ENCODE assay signal across 1 cellular context in the genomic region with DNA sequence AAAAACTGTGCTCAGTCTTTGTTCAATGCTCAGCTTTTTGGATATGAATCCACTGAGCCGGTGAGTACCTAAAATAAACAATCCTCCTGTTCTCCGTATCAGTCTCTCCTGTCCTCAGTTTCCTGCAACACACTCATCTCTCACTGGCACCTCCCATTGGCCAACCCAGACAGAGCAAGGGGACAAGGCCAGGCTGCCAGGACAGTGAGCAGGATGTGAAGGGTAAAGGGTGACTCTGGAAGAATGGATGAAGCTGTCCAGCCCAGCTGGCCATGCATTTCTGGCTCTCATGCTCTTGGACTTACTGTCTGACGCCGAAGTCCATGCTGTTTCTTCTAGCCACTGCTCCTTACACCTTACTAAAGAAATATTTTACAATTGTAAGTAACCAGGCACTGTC.
TF ChIP-seq lines count a peak whose summit lies in the region.

No MANE protein-coding gene starts in this region.

TF ChIP-seq in WTC11, 78 proteins besides CTCF, POLR2A, EP300 and RAD21:
- TF ChIP-seq ZNF121 (CRISPR knock-in tag; IDR thresholded peaks at IDR 0.05) = no peak
- TF ChIP-seq, protein P1, sequence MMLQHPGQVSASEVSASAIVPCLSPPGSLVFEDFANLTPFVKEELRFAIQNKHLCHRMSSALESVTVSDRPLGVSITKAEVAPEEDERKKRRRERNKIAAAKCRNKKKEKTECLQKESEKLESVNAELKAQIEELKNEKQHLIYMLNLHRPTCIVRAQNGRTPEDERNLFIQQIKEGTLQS (CRISPR knock-in tag; conservative IDR thresholded peaks at IDR 0.05) = no peak
- TF ChIP-seq, protein P2, sequence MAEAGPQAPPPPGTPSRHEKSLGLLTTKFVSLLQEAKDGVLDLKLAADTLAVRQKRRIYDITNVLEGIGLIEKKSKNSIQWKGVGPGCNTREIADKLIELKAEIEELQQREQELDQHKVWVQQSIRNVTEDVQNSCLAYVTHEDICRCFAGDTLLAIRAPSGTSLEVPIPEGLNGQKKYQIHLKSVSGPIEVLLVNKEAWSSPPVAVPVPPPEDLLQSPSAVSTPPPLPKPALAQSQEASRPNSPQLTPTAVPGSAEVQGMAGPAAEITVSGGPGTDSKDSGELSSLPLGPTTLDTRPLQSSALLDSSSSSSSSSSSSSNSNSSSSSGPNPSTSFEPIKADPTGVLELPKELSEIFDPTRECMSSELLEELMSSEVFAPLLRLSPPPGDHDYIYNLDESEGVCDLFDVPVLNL (CRISPR knock-in tag; IDR thresholded peaks at IDR 0.05; ENCODE audit: borderline replicate concordance, low read depth) = no peak
- TF ChIP-seq, protein P3, sequence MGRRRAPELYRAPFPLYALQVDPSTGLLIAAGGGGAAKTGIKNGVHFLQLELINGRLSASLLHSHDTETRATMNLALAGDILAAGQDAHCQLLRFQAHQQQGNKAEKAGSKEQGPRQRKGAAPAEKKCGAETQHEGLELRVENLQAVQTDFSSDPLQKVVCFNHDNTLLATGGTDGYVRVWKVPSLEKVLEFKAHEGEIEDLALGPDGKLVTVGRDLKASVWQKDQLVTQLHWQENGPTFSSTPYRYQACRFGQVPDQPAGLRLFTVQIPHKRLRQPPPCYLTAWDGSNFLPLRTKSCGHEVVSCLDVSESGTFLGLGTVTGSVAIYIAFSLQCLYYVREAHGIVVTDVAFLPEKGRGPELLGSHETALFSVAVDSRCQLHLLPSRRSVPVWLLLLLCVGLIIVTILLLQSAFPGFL (CRISPR knock-in tag; IDR thresholded peaks at IDR 0.05; ENCODE audit: borderline replicate concordance) = no peak
- TF ChIP-seq CREB1 (CRISPR knock-in tag; IDR thresholded peaks at IDR 0.05) = no peak
- TF ChIP-seq GRHL2 (CRISPR knock-in tag; IDR thresholded peaks at IDR 0.05; ENCODE audit: insufficient replicate concordance, severe bottlenecking) = no peak
- TF ChIP-seq ETV6 (CRISPR knock-in tag; IDR thresholded peaks at IDR 0.05) = no peak
- TF ChIP-seq, protein P4, sequence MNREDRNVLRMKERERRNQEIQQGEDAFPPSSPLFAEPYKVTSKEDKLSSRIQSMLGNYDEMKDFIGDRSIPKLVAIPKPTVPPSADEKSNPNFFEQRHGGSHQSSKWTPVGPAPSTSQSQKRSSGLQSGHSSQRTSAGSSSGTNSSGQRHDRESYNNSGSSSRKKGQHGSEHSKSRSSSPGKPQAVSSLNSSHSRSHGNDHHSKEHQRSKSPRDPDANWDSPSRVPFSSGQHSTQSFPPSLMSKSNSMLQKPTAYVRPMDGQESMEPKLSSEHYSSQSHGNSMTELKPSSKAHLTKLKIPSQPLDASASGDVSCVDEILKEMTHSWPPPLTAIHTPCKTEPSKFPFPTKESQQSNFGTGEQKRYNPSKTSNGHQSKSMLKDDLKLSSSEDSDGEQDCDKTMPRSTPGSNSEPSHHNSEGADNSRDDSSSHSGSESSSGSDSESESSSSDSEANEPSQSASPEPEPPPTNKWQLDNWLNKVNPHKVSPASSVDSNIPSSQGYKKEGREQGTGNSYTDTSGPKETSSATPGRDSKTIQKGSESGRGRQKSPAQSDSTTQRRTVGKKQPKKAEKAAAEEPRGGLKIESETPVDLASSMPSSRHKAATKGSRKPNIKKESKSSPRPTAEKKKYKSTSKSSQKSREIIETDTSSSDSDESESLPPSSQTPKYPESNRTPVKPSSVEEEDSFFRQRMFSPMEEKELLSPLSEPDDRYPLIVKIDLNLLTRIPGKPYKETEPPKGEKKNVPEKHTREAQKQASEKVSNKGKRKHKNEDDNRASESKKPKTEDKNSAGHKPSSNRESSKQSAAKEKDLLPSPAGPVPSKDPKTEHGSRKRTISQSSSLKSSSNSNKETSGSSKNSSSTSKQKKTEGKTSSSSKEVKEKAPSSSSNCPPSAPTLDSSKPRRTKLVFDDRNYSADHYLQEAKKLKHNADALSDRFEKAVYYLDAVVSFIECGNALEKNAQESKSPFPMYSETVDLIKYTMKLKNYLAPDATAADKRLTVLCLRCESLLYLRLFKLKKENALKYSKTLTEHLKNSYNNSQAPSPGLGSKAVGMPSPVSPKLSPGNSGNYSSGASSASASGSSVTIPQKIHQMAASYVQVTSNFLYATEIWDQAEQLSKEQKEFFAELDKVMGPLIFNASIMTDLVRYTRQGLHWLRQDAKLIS (CRISPR knock-in tag; IDR thresholded peaks at IDR 0.05; ENCODE audit: borderline replicate concordance) = no peak
- TF ChIP-seq, protein P5, sequence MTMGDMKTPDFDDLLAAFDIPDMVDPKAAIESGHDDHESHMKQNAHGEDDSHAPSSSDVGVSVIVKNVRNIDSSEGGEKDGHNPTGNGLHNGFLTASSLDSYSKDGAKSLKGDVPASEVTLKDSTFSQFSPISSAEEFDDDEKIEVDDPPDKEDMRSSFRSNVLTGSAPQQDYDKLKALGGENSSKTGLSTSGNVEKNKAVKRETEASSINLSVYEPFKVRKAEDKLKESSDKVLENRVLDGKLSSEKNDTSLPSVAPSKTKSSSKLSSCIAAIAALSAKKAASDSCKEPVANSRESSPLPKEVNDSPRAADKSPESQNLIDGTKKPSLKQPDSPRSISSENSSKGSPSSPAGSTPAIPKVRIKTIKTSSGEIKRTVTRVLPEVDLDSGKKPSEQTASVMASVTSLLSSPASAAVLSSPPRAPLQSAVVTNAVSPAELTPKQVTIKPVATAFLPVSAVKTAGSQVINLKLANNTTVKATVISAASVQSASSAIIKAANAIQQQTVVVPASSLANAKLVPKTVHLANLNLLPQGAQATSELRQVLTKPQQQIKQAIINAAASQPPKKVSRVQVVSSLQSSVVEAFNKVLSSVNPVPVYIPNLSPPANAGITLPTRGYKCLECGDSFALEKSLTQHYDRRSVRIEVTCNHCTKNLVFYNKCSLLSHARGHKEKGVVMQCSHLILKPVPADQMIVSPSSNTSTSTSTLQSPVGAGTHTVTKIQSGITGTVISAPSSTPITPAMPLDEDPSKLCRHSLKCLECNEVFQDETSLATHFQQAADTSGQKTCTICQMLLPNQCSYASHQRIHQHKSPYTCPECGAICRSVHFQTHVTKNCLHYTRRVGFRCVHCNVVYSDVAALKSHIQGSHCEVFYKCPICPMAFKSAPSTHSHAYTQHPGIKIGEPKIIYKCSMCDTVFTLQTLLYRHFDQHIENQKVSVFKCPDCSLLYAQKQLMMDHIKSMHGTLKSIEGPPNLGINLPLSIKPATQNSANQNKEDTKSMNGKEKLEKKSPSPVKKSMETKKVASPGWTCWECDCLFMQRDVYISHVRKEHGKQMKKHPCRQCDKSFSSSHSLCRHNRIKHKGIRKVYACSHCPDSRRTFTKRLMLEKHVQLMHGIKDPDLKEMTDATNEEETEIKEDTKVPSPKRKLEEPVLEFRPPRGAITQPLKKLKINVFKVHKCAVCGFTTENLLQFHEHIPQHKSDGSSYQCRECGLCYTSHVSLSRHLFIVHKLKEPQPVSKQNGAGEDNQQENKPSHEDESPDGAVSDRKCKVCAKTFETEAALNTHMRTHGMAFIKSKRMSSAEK (CRISPR knock-in tag; IDR thresholded peaks at IDR 0.05; ENCODE audit: borderline replicate concordance) = no peak
- no peak for TF ChIP-seq SOX15 (CRISPR knock-in tag; IDR thresholded peaks at IDR 0.05)
- TF ChIP-seq RELA (CRISPR knock-in tag; IDR thresholded peaks at IDR 0.05; ENCODE audit: borderline replicate concordance) = no peak
- no peak for TF ChIP-seq NR2C2 (CRISPR knock-in tag; IDR thresholded peaks at IDR 0.05)
- TF ChIP-seq, protein P6, sequence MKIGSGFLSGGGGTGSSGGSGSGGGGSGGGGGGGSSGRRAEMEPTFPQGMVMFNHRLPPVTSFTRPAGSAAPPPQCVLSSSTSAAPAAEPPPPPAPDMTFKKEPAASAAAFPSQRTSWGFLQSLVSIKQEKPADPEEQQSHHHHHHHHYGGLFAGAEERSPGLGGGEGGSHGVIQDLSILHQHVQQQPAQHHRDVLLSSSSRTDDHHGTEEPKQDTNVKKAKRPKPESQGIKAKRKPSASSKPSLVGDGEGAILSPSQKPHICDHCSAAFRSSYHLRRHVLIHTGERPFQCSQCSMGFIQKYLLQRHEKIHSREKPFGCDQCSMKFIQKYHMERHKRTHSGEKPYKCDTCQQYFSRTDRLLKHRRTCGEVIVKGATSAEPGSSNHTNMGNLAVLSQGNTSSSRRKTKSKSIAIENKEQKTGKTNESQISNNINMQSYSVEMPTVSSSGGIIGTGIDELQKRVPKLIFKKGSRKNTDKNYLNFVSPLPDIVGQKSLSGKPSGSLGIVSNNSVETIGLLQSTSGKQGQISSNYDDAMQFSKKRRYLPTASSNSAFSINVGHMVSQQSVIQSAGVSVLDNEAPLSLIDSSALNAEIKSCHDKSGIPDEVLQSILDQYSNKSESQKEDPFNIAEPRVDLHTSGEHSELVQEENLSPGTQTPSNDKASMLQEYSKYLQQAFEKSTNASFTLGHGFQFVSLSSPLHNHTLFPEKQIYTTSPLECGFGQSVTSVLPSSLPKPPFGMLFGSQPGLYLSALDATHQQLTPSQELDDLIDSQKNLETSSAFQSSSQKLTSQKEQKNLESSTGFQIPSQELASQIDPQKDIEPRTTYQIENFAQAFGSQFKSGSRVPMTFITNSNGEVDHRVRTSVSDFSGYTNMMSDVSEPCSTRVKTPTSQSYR (CRISPR knock-in tag; IDR thresholded peaks at IDR 0.05) = no peak
- no peak for TF ChIP-seq GTF2I (CRISPR knock-in tag; conservative IDR thresholded peaks at IDR 0.05)
- no peak for TF ChIP-seq TP53 (CRISPR knock-in tag; IDR thresholded peaks at IDR 0.05)
- no peak for TF ChIP-seq CREM (CRISPR knock-in tag; IDR thresholded peaks at IDR 0.05)
- TF ChIP-seq, protein P7, sequence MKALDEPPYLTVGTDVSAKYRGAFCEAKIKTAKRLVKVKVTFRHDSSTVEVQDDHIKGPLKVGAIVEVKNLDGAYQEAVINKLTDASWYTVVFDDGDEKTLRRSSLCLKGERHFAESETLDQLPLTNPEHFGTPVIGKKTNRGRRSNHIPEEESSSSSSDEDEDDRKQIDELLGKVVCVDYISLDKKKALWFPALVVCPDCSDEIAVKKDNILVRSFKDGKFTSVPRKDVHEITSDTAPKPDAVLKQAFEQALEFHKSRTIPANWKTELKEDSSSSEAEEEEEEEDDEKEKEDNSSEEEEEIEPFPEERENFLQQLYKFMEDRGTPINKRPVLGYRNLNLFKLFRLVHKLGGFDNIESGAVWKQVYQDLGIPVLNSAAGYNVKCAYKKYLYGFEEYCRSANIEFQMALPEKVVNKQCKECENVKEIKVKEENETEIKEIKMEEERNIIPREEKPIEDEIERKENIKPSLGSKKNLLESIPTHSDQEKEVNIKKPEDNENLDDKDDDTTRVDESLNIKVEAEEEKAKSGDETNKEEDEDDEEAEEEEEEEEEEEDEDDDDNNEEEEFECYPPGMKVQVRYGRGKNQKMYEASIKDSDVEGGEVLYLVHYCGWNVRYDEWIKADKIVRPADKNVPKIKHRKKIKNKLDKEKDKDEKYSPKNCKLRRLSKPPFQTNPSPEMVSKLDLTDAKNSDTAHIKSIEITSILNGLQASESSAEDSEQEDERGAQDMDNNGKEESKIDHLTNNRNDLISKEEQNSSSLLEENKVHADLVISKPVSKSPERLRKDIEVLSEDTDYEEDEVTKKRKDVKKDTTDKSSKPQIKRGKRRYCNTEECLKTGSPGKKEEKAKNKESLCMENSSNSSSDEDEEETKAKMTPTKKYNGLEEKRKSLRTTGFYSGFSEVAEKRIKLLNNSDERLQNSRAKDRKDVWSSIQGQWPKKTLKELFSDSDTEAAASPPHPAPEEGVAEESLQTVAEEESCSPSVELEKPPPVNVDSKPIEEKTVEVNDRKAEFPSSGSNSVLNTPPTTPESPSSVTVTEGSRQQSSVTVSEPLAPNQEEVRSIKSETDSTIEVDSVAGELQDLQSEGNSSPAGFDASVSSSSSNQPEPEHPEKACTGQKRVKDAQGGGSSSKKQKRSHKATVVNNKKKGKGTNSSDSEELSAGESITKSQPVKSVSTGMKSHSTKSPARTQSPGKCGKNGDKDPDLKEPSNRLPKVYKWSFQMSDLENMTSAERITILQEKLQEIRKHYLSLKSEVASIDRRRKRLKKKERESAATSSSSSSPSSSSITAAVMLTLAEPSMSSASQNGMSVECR (CRISPR knock-in tag; IDR thresholded peaks at IDR 0.05; ENCODE audit: borderline replicate concordance) = no peak
- no peak for TF ChIP-seq NFATC4 (CRISPR knock-in tag; IDR thresholded peaks at IDR 0.05)
- TF ChIP-seq, protein P8, sequence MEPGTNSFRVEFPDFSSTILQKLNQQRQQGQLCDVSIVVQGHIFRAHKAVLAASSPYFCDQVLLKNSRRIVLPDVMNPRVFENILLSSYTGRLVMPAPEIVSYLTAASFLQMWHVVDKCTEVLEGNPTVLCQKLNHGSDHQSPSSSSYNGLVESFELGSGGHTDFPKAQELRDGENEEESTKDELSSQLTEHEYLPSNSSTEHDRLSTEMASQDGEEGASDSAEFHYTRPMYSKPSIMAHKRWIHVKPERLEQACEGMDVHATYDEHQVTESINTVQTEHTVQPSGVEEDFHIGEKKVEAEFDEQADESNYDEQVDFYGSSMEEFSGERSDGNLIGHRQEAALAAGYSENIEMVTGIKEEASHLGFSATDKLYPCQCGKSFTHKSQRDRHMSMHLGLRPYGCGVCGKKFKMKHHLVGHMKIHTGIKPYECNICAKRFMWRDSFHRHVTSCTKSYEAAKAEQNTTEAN (CRISPR knock-in tag; IDR thresholded peaks at IDR 0.05) = no peak
- TF ChIP-seq ZNF219 (CRISPR knock-in tag; IDR thresholded peaks at IDR 0.05; ENCODE audit: borderline replicate concordance) = no peak
